ENCODE assay signal across 2 cellular contexts in the genomic region with DNA sequence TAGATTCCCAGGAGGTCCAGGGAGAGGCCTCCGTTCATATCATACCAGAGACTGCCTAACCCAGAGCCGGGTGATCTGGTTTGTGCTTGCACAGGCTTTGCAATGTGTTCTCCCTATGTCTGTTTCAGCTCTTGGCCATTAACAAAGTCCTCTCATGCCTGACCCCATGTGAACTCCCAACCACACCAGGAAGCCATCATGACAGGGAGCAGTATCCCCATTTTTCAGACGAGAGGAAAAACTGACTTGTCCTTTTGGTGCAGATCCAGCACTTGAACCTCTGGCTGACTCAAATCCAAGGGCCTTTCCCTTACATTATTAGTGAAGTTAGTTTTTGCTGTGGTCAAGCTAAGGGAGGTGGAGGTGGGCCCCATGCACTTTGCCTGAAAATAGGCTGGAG.
TF ChIP-seq lines count a peak whose summit lies in the region.

No MANE protein-coding gene starts in this region.

TF ChIP-seq in IMR-90, 13 proteins besides CTCF, POLR2A, EP300 and RAD21:
- TF ChIP-seq MXI1 (IDR thresholded peaks at IDR 0.05; ENCODE audit: borderline replicate concordance, low read depth, low read length) = no peak
- TF ChIP-seq CHD1 (IDR thresholded peaks at IDR 0.05; ENCODE audit: low read depth, low read length) = no peak
- no peak for TF ChIP-seq MAZ (IDR thresholded peaks at IDR 0.05; ENCODE audit: borderline replicate concordance, low read depth, low read length)
- TF ChIP-seq BHLHE40 (IDR thresholded peaks at IDR 0.05; ENCODE audit: low read depth, low read length) = no peak
- no peak for TF ChIP-seq FOS (IDR thresholded peaks at IDR 0.05; ENCODE audit: low read depth, low read length)

TF ChIP-seq in endothelial cell of umbilical vein, 7 proteins besides CTCF, POLR2A, EP300 and RAD21:
- TF ChIP-seq POLR2AphosphoS5 (IDR thresholded peaks at IDR 0.05; ENCODE audit: insufficient read depth, low read depth, low read length) = no peak
- TF ChIP-seq, protein P1, sequence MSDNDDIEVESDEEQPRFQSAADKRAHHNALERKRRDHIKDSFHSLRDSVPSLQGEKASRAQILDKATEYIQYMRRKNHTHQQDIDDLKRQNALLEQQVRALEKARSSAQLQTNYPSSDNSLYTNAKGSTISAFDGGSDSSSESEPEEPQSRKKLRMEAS (IDR thresholded peaks at IDR 0.05; ENCODE audit: insufficient read depth, insufficient read length) = no peak
- TF ChIP-seq JUN (IDR thresholded peaks at IDR 0.05; ENCODE audit: borderline replicate concordance, insufficient read depth, insufficient read length, low read depth) = no peak
- TF ChIP-seq FOS (IDR thresholded peaks at IDR 0.05; ENCODE audit: borderline replicate concordance, insufficient read depth, low read length) = no peak
- no peak for TF ChIP-seq GATA2 (IDR thresholded peaks at IDR 0.05; ENCODE audit: insufficient read depth, insufficient read length, low read depth, low read length)
- TF ChIP-seq MYC (IDR thresholded peaks at IDR 0.05; ENCODE audit: low read depth, low read length) = no peak
- no peak for TF ChIP-seq EZH2 (IDR thresholded peaks at IDR 0.05; ENCODE audit: borderline replicate concordance, low read depth, low read length, severe bottlenecking)
